16 cellular contexts compared by ENCODE assay signal in genomic region chr3:49182682-49183081, GRCh38. TPM values are rescaled to one million over a fixed set of nuclear protein-coding genes. Genes with fewer than 3 reads are reported as not detected.
DNase-seq lines count a peak whose midpoint lies in the region; TF ChIP-seq lines count a peak whose summit lies in the region.
"Had no signal": no experiment of that assay in that cellular context is flagged by ENCODE, and none has a peak within 500 bp of the region (broad histone marks: within the 10 kb centered on the region; RNA-seq: fewer than 3 reads in every experiment).

No MANE protein-coding gene starts in this region.

- H3K27ac ChIP-seq in C4-2B (peak overlapping the region; percentile 14; the same call in 1 of the 2 replicates), HEK293 (ENCODE audit: extremely low read depth, low read depth, low read length) (no peak overlapping the region), testis (no peak overlapping the region)
- H3K27ac ChIP-seq: BLaER1 had no signal

- H3K4me3 ChIP-seq in HEK293 (ENCODE audit: low read depth, low read length) (no peak overlapping the region), testis (peak overlapping the region; percentile 29 to 38)
- H3K4me3 ChIP-seq: BLaER1 had no signal

- intact Hi-C loops in testis (cut with DNase I; ENCODE audit: low total_unique reads): no loop called here

- no peak for TF ChIP-seq POLR2A in testis (IDR thresholded peaks at IDR 0.05)

- H3K4me1 ChIP-seq in HEK293 (ENCODE audit: control insufficient read depth, insufficient read depth, low read length) (no peaks in the 10 kb centered on the region), testis (no peaks in the 10 kb centered on the region)
- H3K4me1 ChIP-seq: BE2C, Caco-2 had no signal

- DNase-seq in testis (no peak), Kasumi-1 (lab: John Stamatoyannopoulos, UW) (no peak)
- DNase-seq in activated CD8-positive, alpha-beta memory T cell treated with anti-CD3 and anti-CD28 coated beads for 24 hours: no peak
- DNase-seq: 8988T; ACHN; BE2C; C1 segment of cervical spinal cord; Caco-2; Calu3; CD4-positive, alpha-beta T cell; CD8-positive, alpha-beta T cell; DMS79 treated with DMSO at 0.1 percent for 48 hours; GF-D8 had no signal

- CTCF ChIA-PET in HEK293 (lab: Yijun Ruan, JAX): no interaction called here

- H3K9me3 ChIP-seq in HEK293 (ENCODE audit: control insufficient read depth, insufficient read depth, low read depth, low read length) (no peaks in the 10 kb centered on the region), testis (no peaks in the 10 kb centered on the region)
- H3K9me3 ChIP-seq: BE2C, BLaER1, Caco-2 had no signal

- no peaks in the 10 kb centered on the region for H3K27me3 ChIP-seq in testis
- H3K27me3 ChIP-seq: BE2C, BLaER1 had no signal

- TF ChIP-seq CTCF in C4-2B (conservative IDR thresholded peaks at IDR 0.05) (no peak), HEK293 (tag by site-specific recombination; IDR thresholded peaks at IDR 0.05) (no peak), testis (IDR thresholded peaks at IDR 0.05) (no peak)

- POLR2A ChIA-PET in HEK293 (lab: Yijun Ruan, JAX): no interaction called here

- 61 to 92% methylated on average over 10 to 24 of the region's 24 CpGs for WGBS in testis, 2 donors

- H3K36me3 ChIP-seq in HEK293 (ENCODE audit: control insufficient read depth in 2 of 2, insufficient read depth in 1 of 2, low read length in 2 of 2) (no peaks in the 10 kb centered on the region), testis (ENCODE audit: low read depth, missing control alignments) (no peaks in the 10 kb centered on the region)
- H3K36me3 ChIP-seq: BE2C, BLaER1 had no signal

TF ChIP-seq in HEK293, 187 proteins besides CTCF, POLR2A, EP300 and RAD21:
- TF ChIP-seq ZBTB8A (tag by site-specific recombination; IDR thresholded peaks at IDR 0.05): 0 out of 2 replicates have a peak, but pooled peaks have one; percentile 25
- no peak for TF ChIP-seq ZFHX2 (tag by site-specific recombination; conservative IDR thresholded peaks at IDR 0.05)

RNA-seq across cellular contexts. Expression of gene KLHDC8B, which starts 11.3 kb away (rescaled TPM):
- 10 to 100 TPM; 56.6 to 78.2 TPM for total RNA-seq in testis
- 55.8 TPM for polyA plus RNA-seq in testis (ENCODE audit: insufficient read depth, low read depth, low replicate concordance)

RNA-seq across cellular contexts. Expression of gene CCDC71, which starts 16.6 kb away (rescaled TPM):
- total RNA-seq in testis: 10 to 100 TPM; 34.3 to 55.0 TPM
- polyA plus RNA-seq in testis (ENCODE audit: insufficient read depth, low read depth, low replicate concordance): 27.6 TPM

RNA-seq across cellular contexts. Expression of gene LAMB2, which starts 49.8 kb away (rescaled TPM):
- 100 to 1,000 TPM; 336 to 503 TPM for total RNA-seq in testis
- polyA plus RNA-seq in testis (ENCODE audit: insufficient read depth, low read depth, low replicate concordance): 276 TPM
- total RNA-seq: CD8-positive, alpha-beta T cell had no signal
